In the genomic region with DNA sequence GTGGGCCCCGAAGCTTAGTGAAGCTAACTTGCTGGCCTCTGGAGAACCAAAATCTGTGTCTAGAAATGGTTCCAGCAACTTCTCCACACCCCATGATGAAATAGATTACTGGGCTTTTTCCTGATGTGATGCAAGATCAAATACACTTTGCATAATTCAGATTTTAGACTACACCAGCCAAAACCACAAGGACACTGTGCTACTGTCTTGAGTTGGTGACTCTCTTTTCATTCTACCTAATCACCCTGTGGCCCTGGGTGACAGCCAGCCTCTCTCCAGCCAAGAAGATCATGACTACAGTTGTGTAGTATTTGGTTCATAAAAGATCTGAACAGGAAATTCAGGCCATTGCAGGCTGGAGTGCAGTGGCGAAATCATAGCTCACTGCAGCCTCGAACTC, we compare ENCODE assay signal across 15 cellular contexts. TPM values are rescaled to one million over a fixed set of nuclear protein-coding genes. Genes with fewer than 3 reads are reported as not detected.
A peak's percentile ranks its signal among the peaks of the same experiment; 100 is the strongest.
DNase-seq lines count a peak whose midpoint lies in the region; FAIRE-seq and TF ChIP-seq lines count a peak whose summit lies in the region.
"Had no signal": no experiment of that assay in that cellular context is flagged by ENCODE, and none has a peak within 500 bp of the region (broad histone marks: within the 10 kb centered on the region; RNA-seq: fewer than 3 reads in every experiment).

No MANE protein-coding gene starts in this region.

- DNase-seq in NCI-H526 (lab: John Stamatoyannopoulos, UW): peak; percentile 7 to 27
- no peak for DNase-seq in NCI-H526 treated with DMSO at 0.1 percent for 48 hours (lab: John Stamatoyannopoulos, UW)
- peak; percentile 70 for DNase-seq in NB4 (ENCODE audit: low read depth)
- peak; percentile 42 for DNase-seq in choroid plexus epithelial cell (ENCODE audit: low read depth)
- DNase-seq in renal cortical epithelial cell (ENCODE audit: low read depth): peak; percentile 2
- no peak for DNase-seq in GM12892 (ENCODE audit: insufficient read length)
- no peak for DNase-seq in chondrocyte (ENCODE audit: low spot score)
- no peak for DNase-seq in substantia nigra (lab: John Stamatoyannopoulos, UW)
- DNase-seq: esophagus squamous epithelium, NCI-H187, retina had no signal

- H3K27me3 Mint-ChIP-seq in chondrocyte (ENCODE audit: low read depth): peaks cover 16% of the 10 kb centered on the region

- TF ChIP-seq CTCF in NB4 (IDR thresholded peaks at IDR 0.05; ENCODE audit: low read depth, low read length): no peak
- TF ChIP-seq CTCF in choroid plexus epithelial cell (conservative IDR thresholded peaks at IDR 0.05; ENCODE audit: low read depth, low read length): no peak
- TF ChIP-seq CTCF in chondrocyte (IDR thresholded peaks at IDR 0.05): no peak

- TF ChIP-seq POLR2A in NB4 (IDR thresholded peaks at IDR 0.05; ENCODE audit: extremely low read depth, insufficient read length): no peak
- TF ChIP-seq POLR2A in GM12892 (IDR thresholded peaks at IDR 0.05; ENCODE audit: low read depth, low read length): no peak

- H3K36me3 Mint-ChIP-seq in chondrocyte (ENCODE audit: low read depth): no peaks in the 10 kb centered on the region

- H3K9me3 Mint-ChIP-seq in chondrocyte (ENCODE audit: low read depth): peaks cover 10% of the 10 kb centered on the region

- H3K4me3 ChIP-seq in NB4 (ENCODE audit: low read depth, low read length) (no peak overlapping the region), choroid plexus epithelial cell (ENCODE audit: low read depth, low read length) (no peak overlapping the region)
- H3K4me3 ChIP-seq: esophagus squamous epithelium had no signal

- no peaks in the 10 kb centered on the region for H3K4me1 Mint-ChIP-seq in chondrocyte (ENCODE audit: low read depth)

- H3K4me3 Mint-ChIP-seq in chondrocyte (ENCODE audit: unreplicated experiment): no peak overlapping the region

- no peak overlapping the region for H3K27ac Mint-ChIP-seq in chondrocyte (ENCODE audit: unreplicated experiment)

- H3K27ac ChIP-seq in substantia nigra (ENCODE audit: low read depth, low read length, poor library complexity, severe bottlenecking): no peak overlapping the region

- no peak for FAIRE-seq in GM12892 (lab: Jason Lieb, UNC)
- FAIRE-seq: A204.1, astrocyte, GM19239 had no signal

RNA-seq across cellular contexts. Expression of a gene that starts 22.2 kb away (rescaled TPM):
- total RNA-seq in renal cortical epithelial cell (not detected in 2 replicates), chondrocyte (not detected in 3 replicates)
- polyA plus RNA-seq in GM12892 (2012; ENCODE audit: missing spikeins): not detected
- total RNA-seq: activated CD8-positive, alpha-beta memory T cell treated with anti-CD3 and anti-CD28 coated beads for 36 hours; astrocyte had no signal

RNA-seq across cellular contexts. Expression of a gene that starts 24.2 kb away (rescaled TPM):
- total RNA-seq in renal cortical epithelial cell (not detected in 2 replicates), chondrocyte (not detected in 3 replicates)
- 0.66 TPM for polyA plus RNA-seq in GM12892 (2012; ENCODE audit: missing spikeins)
- total RNA-seq: astrocyte had no signal

RNA-seq across cellular contexts. Expression of a gene that starts 34.3 kb away (rescaled TPM):
- total RNA-seq in renal cortical epithelial cell: 21.2 and 35.4 TPM in 2 replicates
- polyA plus RNA-seq in GM12892 (2012; ENCODE audit: missing spikeins): 18.8 TPM
- total RNA-seq in chondrocyte: 11.1 to 12.1 TPM (median 11.5 TPM) in 3 replicates

Comparison
In these comparisons a context has a peak if more than half of its experiments do, and no peak if none do; other contexts are left out.
1. DNase-seq: peak in NCI-H526 (2 of 2), NB4 (single experiment), choroid plexus epithelial cell (single experiment) and renal cortical epithelial cell (single experiment); none in NCI-H526 treated with DMSO at 0.1 percent for 48 hours (single experiment), GM12892 (single experiment), chondrocyte (single experiment) and substantia nigra (0 of 49).